Comparison of ENCODE assay signal across 10 cellular contexts in the genomic region with DNA sequence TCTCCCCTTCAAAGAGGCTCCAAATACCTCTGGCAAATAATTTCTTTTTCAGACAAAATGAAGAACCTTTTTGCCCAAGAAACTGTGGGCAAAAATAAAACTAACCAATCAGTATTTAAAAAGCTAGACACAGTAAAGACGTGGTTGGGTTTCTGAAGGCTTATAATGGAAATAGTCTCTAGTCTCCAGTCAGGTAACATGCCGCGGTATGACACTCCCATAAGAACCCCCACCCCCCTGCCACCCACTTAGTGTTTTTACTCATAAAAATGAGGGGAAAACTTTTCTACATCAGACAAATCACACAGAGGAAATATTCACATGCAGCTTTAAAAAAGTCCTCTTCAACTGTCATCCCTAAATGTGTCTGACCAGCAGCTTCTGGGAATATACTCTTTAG.
DNase-seq lines count a peak whose midpoint lies in the region; ATAC-seq and TF ChIP-seq lines count a peak whose summit lies in the region.
"Had no signal": no experiment of that assay in that cellular context is flagged by ENCODE, and none has a peak within 500 bp of the region (broad histone marks: within the 10 kb centered on the region; RNA-seq: fewer than 3 reads in every experiment).

No MANE protein-coding gene starts in this region.

- H3K4me1 ChIP-seq in colonic mucosa, result no peaks in the 10 kb centered on the region
- H3K4me1 ChIP-seq in spleen, result peaks cover 13 to 100% (median 44%) of the 10 kb centered on the region in 6 donors
- peaks cover 22% of the 10 kb centered on the region for H3K4me1 ChIP-seq in vagina

- H3K9me3 ChIP-seq in colonic mucosa (no peaks in the 10 kb centered on the region), spleen (no peaks in the 10 kb centered on the region), vagina (no peaks in the 10 kb centered on the region)

- TF ChIP-seq CTCF in colonic mucosa (IDR thresholded peaks at IDR 0.05) (no peak), spleen (IDR thresholded peaks at IDR 0.05 in 8 of 11, conservative IDR thresholded peaks at IDR 0.05 in 3 of 11) (no peak), vagina (IDR thresholded peaks at IDR 0.05) (no peak)

- 68 to 89% (median 84%) methylated on average over 3 of the region's 3 CpGs for WGBS in spleen, 5 donors

- intact Hi-C loops in colonic mucosa (cut with DNase I) (no loop called here), spleen (cut with DNase I; ENCODE audit: low total_unique reads) (no loop called here), vagina (cut with DNase I) (loop anchor here (5.0 kb wide), 1 partner anchor 117 kb away; a partner anchor contains a TSS)

- H3K4me3 ChIP-seq in colonic mucosa (no peak overlapping the region), spleen (no peak overlapping the region), vagina (no peak overlapping the region)

- no peak for TF ChIP-seq POLR2A in spleen (IDR thresholded peaks at IDR 0.05)
- TF ChIP-seq POLR2A in vagina (IDR thresholded peaks at IDR 0.05), result no peak

- in situ Hi-C loops in ACHN (cut with HindIII; ENCODE audit: low pct_ligation_motif_present, low pct_unique_long_range_greater_than_20kb, low sequenced_read_pairs), result no loop called here

- ATAC-seq in GM18517 (IDR thresholded peaks at IDR 0.05; ENCODE audit: unreplicated experiment), result no peak
- no peak for ATAC-seq in HG02981 (IDR thresholded peaks at IDR 0.05; ENCODE audit: unreplicated experiment)

- H3K27ac ChIP-seq in colonic mucosa (peak overlapping the region; percentile 26), spleen (peak overlapping the region; percentile 61 to 85 (median 79)), vagina (peak overlapping the region; percentile 73)

- no peaks in the 10 kb centered on the region for H3K27me3 ChIP-seq in colonic mucosa
- no peaks in the 10 kb centered on the region for H3K27me3 ChIP-seq in spleen (replicated peaks in 1 of 7)
- H3K27me3 ChIP-seq in vagina, result no peaks in the 10 kb centered on the region

- DNase-seq in stimulated activated CD4-positive, alpha-beta T cell treated with anti-CD3 and anti-CD28 coated beads, Interleukin-12 subunit alpha, Interleukin-12 subunit beta, amount 100 ng/mL, for 4 hours, result peak; percentile 48
- no peak for DNase-seq in stimulated activated CD4-positive, alpha-beta T cell treated with anti-CD3 and anti-CD28 coated beads, Interleukin-2, amount 100 ng/mL, for 48 hours
- no peak for DNase-seq in colonic mucosa
- no peak for DNase-seq in spleen
- DNase-seq in vagina (ENCODE audit: extremely low spot score in 2 of 2), result no peak
- no peak for DNase-seq in ACHN
- DNase-seq: activated CD4-positive, CD25-positive, alpha-beta regulatory T cell treated with anti-CD3 and anti-CD28 coated beads, Interleukin-2, amount 50 U/mL, for 72 hours; NK-92 treated with Interleukin-12 subunit alpha and Interleukin-12 subunit beta, amount 100 ng/mL, for 24 hours had no signal

- H3K36me3 ChIP-seq in colonic mucosa (no peaks in the 10 kb centered on the region), spleen (peaks cover 0 to 27% (median 0%) of the 10 kb centered on the region in 6 donors), vagina (peaks cover 0 to 17% of the 10 kb centered on the region in 2 donors)

- H3K9ac ChIP-seq in colonic mucosa (ENCODE audit: low read depth in 2 of 2, low read length in 2 of 2), result no peak overlapping the region

Comparison
In these comparisons a context has a peak if more than half of its experiments do, and no peak if none do; other contexts are left out.
1. H3K27ac ChIP-seq: peak in every context shown above with its lines; median percentile 79 in spleen; 73 in vagina; 26 in colonic mucosa.